Comparison of ENCODE assay signal across 28 cellular contexts in genomic region chr7:154505362-154505761, GRCh38.
"Had no signal": no experiment of that assay in that cellular context is flagged by ENCODE, and none has a peak within 500 bp of the region (broad histone marks: within the 10 kb centered on the region; RNA-seq: fewer than 3 reads in every experiment).

No MANE protein-coding gene starts in this region.

- ATAC-seq: activated CD4-positive, alpha-beta T cell treated with anti-CD3 and anti-CD28 coated beads for 36 hours; activated T-cell treated with anti-CD3 and anti-CD28 coated beads, Interleukin-2, amount 50 U/mL, for 4 hours; gastroesophageal sphincter; heart left ventricle; left cardiac atrium; upper lobe of right lung had no signal

- H3K4me1 ChIP-seq: breast epithelium, colonic mucosa, heart left ventricle, prostate gland, spleen, testis, upper lobe of right lung had no signal

- H3K27me3 ChIP-seq: breast epithelium, colonic mucosa, gastroesophageal sphincter, neutrophil, ovary, spleen, testis, upper lobe of right lung had no signal

- H3K36me3 Mint-ChIP-seq: activated naive CD8-positive, alpha-beta T cell treated with anti-CD3 and anti-CD28 coated beads, Interleukin-2, amount 10 ng/mL, durations not matched to agents 7 days and 5 days; memory B cell had no signal

- H3K4me3 Mint-ChIP-seq: activated B cell treated with CpG ODN at 0.5 μM for 24 hours; activated CD4-positive, alpha-beta T cell treated with anti-CD3 and anti-CD28 coated beads for 36 hours; activated naive CD8-positive, alpha-beta T cell treated with anti-CD3 and anti-CD28 coated beads, Interleukin-2, amount 10 ng/mL, durations not matched to agents 7 days and 5 days; activated T-cell treated with anti-CD3 and anti-CD28 coated beads, Interleukin-2, amount 50 U/mL, for 4 hours; endodermal cell; memory B cell; nephron had no signal

- H3K9me3 Mint-ChIP-seq: activated T-helper 2 cell treated with anti-CD3 and anti-CD28 coated beads, Interferon-gamma antibody, Interleukin-2, Interleukin-4, amounts not matched to agents 10 μg/mL and 5 μg/mL and 100 μg/mL, durations not matched to agents 14 hours and 24 hours and 36 hours had no signal

- H3K4me1 Mint-ChIP-seq: activated B cell treated with CpG ODN at 0.5 μM for 24 hours; activated CD4-positive, alpha-beta T cell treated with anti-CD3 and anti-CD28 coated beads for 36 hours; activated naive CD8-positive, alpha-beta T cell treated with anti-CD3 and anti-CD28 coated beads, Interleukin-2, amount 10 ng/mL, durations not matched to agents 7 days and 5 days; endodermal cell; memory B cell; nephron had no signal

- H3K27me3 Mint-ChIP-seq: activated B cell treated with CpG ODN at 0.5 μM for 24 hours; activated CD4-positive, alpha-beta T cell treated with anti-CD3 and anti-CD28 coated beads for 36 hours; memory B cell had no signal

- H3K4me3 ChIP-seq: breast epithelium, colonic mucosa, gastroesophageal sphincter, heart left ventricle, ovary, prostate gland, spleen, testis, upper lobe of right lung had no signal

- DNase-seq: activated B cell treated with CpG ODN at 0.5 μM for 24 hours; activated CD4-positive, alpha-beta T cell treated with anti-CD3 and anti-CD28 coated beads for 36 hours; activated CD4-positive, alpha-beta T cell treated with anti-CD3 and anti-CD28 coated beads, Interleukin-2, amount 50 U/mL, for 4 hours; activated CD8-positive, alpha-beta memory T cell treated with anti-CD3 and anti-CD28 coated beads for 24 hours; activated CD8-positive, alpha-beta memory T cell treated with anti-CD3 and anti-CD28 coated beads, Interleukin-2, amount 50 U/mL, for 4 hours; activated naive CD4-positive, alpha-beta T cell treated with Interleukin-2 at 50 U/mL for 16 hours; activated naive CD8-positive, alpha-beta T cell treated with anti-CD3 and anti-CD28 coated beads, Interleukin-2, amount 10 ng/mL, durations not matched to agents 7 days and 5 days; activated T-cell treated with anti-CD3 and anti-CD28 coated beads, Interleukin-2, amount 50 U/mL, for 4 hours; amniotic stem cell; colonic mucosa; endodermal cell; heart left ventricle; islet precursor cell; left cardiac atrium; ovary; spleen; stimulated activated CD4-positive, alpha-beta T cell treated with anti-CD3 and anti-CD28 coated beads, Interleukin-4, amount 100 ng/mL, for 1 hour; stimulated activated naive CD4-positive, alpha-beta T cell; T1000; testis; upper lobe of right lung had no signal

- H3K36me3 ChIP-seq: breast epithelium, colonic mucosa, gastroesophageal sphincter, heart left ventricle, neutrophil, ovary, prostate gland, spleen, upper lobe of right lung had no signal

- H3K9me3 ChIP-seq: colonic mucosa, neutrophil, ovary, prostate gland, testis, upper lobe of right lung had no signal

- H3K27ac ChIP-seq: breast epithelium, colonic mucosa, gastroesophageal sphincter, heart left ventricle, neutrophil, ovary, prostate gland, spleen, testis, upper lobe of right lung had no signal

- H3K27ac Mint-ChIP-seq: activated B cell treated with CpG ODN at 0.5 μM for 24 hours; activated CD4-positive, alpha-beta T cell treated with anti-CD3 and anti-CD28 coated beads for 36 hours; activated naive CD8-positive, alpha-beta T cell treated with anti-CD3 and anti-CD28 coated beads, Interleukin-2, amount 10 ng/mL, durations not matched to agents 7 days and 5 days; activated T-helper 2 cell treated with anti-CD3 and anti-CD28 coated beads, Interferon-gamma antibody, Interleukin-2, Interleukin-4, amounts not matched to agents 10 μg/mL and 5 μg/mL and 100 μg/mL, durations not matched to agents 14 hours and 24 hours and 36 hours; endodermal cell; memory B cell; nephron had no signal
